Comparison of ENCODE assay signal across 30 cellular contexts in genomic region chr5:167671176-167671575, GRCh38.
A peak's percentile ranks its signal among the peaks of the same experiment; 100 is the strongest.
DNase-seq lines count a peak whose midpoint lies in the region; ATAC-seq and TF ChIP-seq lines count a peak whose summit lies in the region.
"Had no signal": no experiment of that assay in that cellular context is flagged by ENCODE, and none has a peak within 500 bp of the region (broad histone marks: within the 10 kb centered on the region; RNA-seq: fewer than 3 reads in every experiment).

No MANE protein-coding gene starts in this region.

- no peaks in the 10 kb centered on the region for H3K27me3 ChIP-seq in heart left ventricle
- H3K27me3 ChIP-seq: upper lobe of left lung had no signal

- DNase-seq in EL (peak; percentile 54), M059J (ENCODE audit: low read depth) (peak; percentile 64), epithelial cell of prostate (ENCODE audit: low read depth, low spot score) (peak; percentile 37), heart left ventricle (no peak), SKM-1 (lab: John Stamatoyannopoulos, UW; ENCODE audit: unreplicated experiment) (no peak)
- no peak for DNase-seq in activated CD4-positive, alpha-beta T cell treated with anti-CD3 and anti-CD28 coated beads for 36 hours
- DNase-seq: activated CD4-positive, alpha-beta T cell treated with anti-CD3 and anti-CD28 coated beads, Interleukin-2, amount 50 U/mL, for 1 hour; activated CD8-positive, alpha-beta memory T cell treated with anti-CD3 and anti-CD28 coated beads, Interleukin-2, amount 10 ng/mL, durations not matched to agents 7 days and 5 days; activated naive CD8-positive, alpha-beta T cell treated with anti-CD3 and anti-CD28 coated beads, Interleukin-2, amount 50 U/mL, for 24 hours; activated T-cell treated with anti-CD3 and anti-CD28 coated beads, Interleukin-2, amount 50 U/mL, for 48 hours; H7; heart right ventricle; KBM-7; left cardiac atrium; MM.1S; NCI-H1436; NCI-H510A; nephron progenitor cell; posterior cingulate gyrus; right cardiac atrium; Right ventricle myocardium superior; stimulated activated CD4-positive, alpha-beta T cell treated with anti-CD3 and anti-CD28 coated beads, Interleukin-4, amount 100 ng/mL, for 4 hours; substantia nigra; upper lobe of left lung; WERI-Rb-1 had no signal

- H3K4me1 Mint-ChIP-seq in activated CD4-positive, alpha-beta T cell treated with anti-CD3 and anti-CD28 coated beads for 36 hours = no peaks in the 10 kb centered on the region
- H3K4me1 Mint-ChIP-seq: activated CD8-positive, alpha-beta memory T cell treated with anti-CD3 and anti-CD28 coated beads, Interleukin-2, amount 10 ng/mL, durations not matched to agents 7 days and 5 days; activated naive CD8-positive, alpha-beta T cell treated with anti-CD3 and anti-CD28 coated beads, Interleukin-2, amount 50 U/mL, for 24 hours; B cell; stimulated activated memory B cell treated with anti-CD40 and anti-IgM and Interleukin-4, amounts not matched to agents 10 μg/mL and 1 μg/mL and 100 μg/mL, for 72 hours had no signal

- no peak overlapping the region for H3K27ac Mint-ChIP-seq in activated CD4-positive, alpha-beta T cell treated with anti-CD3 and anti-CD28 coated beads for 36 hours
- H3K27ac Mint-ChIP-seq: activated CD8-positive, alpha-beta memory T cell treated with anti-CD3 and anti-CD28 coated beads, Interleukin-2, amount 10 ng/mL, durations not matched to agents 7 days and 5 days; activated naive CD8-positive, alpha-beta T cell treated with anti-CD3 and anti-CD28 coated beads, Interleukin-2, amount 50 U/mL, for 24 hours; B cell; stimulated activated memory B cell treated with anti-CD40 and anti-IgM and Interleukin-4, amounts not matched to agents 10 μg/mL and 1 μg/mL and 100 μg/mL, for 72 hours; T-helper 2 cell treated with Interferon-gamma antibody and Interleukin-4, amounts not matched to agents 5 μg/mL and 100 μg/mL, for 36 hours had no signal

- peak overlapping the region; percentile 57 for H3K27ac ChIP-seq in epithelial cell of prostate
- H3K27ac ChIP-seq in heart left ventricle = no peak overlapping the region
- H3K27ac ChIP-seq: heart right ventricle, upper lobe of left lung, WERI-Rb-1 had no signal

- H3K36me3 Mint-ChIP-seq in activated CD4-positive, alpha-beta T cell treated with anti-CD3 and anti-CD28 coated beads for 36 hours (ENCODE audit: low read depth) = no peaks in the 10 kb centered on the region
- H3K36me3 Mint-ChIP-seq: activated CD8-positive, alpha-beta memory T cell treated with anti-CD3 and anti-CD28 coated beads, Interleukin-2, amount 10 ng/mL, durations not matched to agents 7 days and 5 days; stimulated activated memory B cell treated with anti-CD40 and anti-IgM and Interleukin-4, amounts not matched to agents 10 μg/mL and 1 μg/mL and 100 μg/mL, for 72 hours had no signal

- no peak for TF ChIP-seq POLR2A in heart left ventricle (IDR thresholded peaks at IDR 0.05)

- H3K4me1 ChIP-seq in heart left ventricle = no peaks in the 10 kb centered on the region
- H3K4me1 ChIP-seq: heart right ventricle, upper lobe of left lung had no signal

- CTCF ChIA-PET in activated CD4-positive, alpha-beta T cell treated with anti-CD3 and anti-CD28 coated beads for 36 hours (lab: Charles Lee) = no interaction called here

- no peak overlapping the region for H3K4me3 Mint-ChIP-seq in activated CD4-positive, alpha-beta T cell treated with anti-CD3 and anti-CD28 coated beads for 36 hours
- H3K4me3 Mint-ChIP-seq: activated CD8-positive, alpha-beta memory T cell treated with anti-CD3 and anti-CD28 coated beads, Interleukin-2, amount 10 ng/mL, durations not matched to agents 7 days and 5 days; activated naive CD8-positive, alpha-beta T cell treated with anti-CD3 and anti-CD28 coated beads, Interleukin-2, amount 50 U/mL, for 24 hours; B cell; brain; nephron progenitor cell; stimulated activated memory B cell treated with anti-CD40 and anti-IgM and Interleukin-4, amounts not matched to agents 10 μg/mL and 1 μg/mL and 100 μg/mL, for 72 hours; T-helper 2 cell treated with Interferon-gamma antibody and Interleukin-4, amounts not matched to agents 5 μg/mL and 100 μg/mL, for 36 hours had no signal

- peaks cover under 1% of the 10 kb centered on the region for H3K9me3 Mint-ChIP-seq in activated CD4-positive, alpha-beta T cell treated with anti-CD3 and anti-CD28 coated beads for 36 hours (ENCODE audit: low read depth)
- H3K9me3 Mint-ChIP-seq: nephron progenitor cell; T-helper 2 cell treated with Interferon-gamma antibody and Interleukin-4, amounts not matched to agents 5 μg/mL and 100 μg/mL, for 36 hours had no signal

- TF ChIP-seq CTCF in heart left ventricle (IDR thresholded peaks at IDR 0.05) = no peak

- no peak for ATAC-seq in heart left ventricle
- ATAC-seq in HG03469 (IDR thresholded peaks at IDR 0.05; ENCODE audit: unreplicated experiment) = no peak
- no peak for ATAC-seq in activated CD4-positive, alpha-beta T cell treated with anti-CD3 and anti-CD28 coated beads for 36 hours
- ATAC-seq: activated CD8-positive, alpha-beta memory T cell treated with anti-CD3 and anti-CD28 coated beads, Interleukin-2, amount 10 ng/mL, durations not matched to agents 7 days and 5 days; activated naive CD8-positive, alpha-beta T cell treated with anti-CD3 and anti-CD28 coated beads, Interleukin-2, amount 50 U/mL, for 24 hours; heart right ventricle; left cardiac atrium; right cardiac atrium; stimulated activated memory B cell treated with anti-CD40 and anti-IgM and Interleukin-4, amounts not matched to agents 10 μg/mL and 1 μg/mL and 100 μg/mL, for 72 hours had no signal

- POLR2A ChIA-PET in activated CD4-positive, alpha-beta T cell treated with anti-CD3 and anti-CD28 coated beads for 36 hours (lab: Charles Lee) = no interaction called here

- WGBS in heart left ventricle, 4 donors = 62 to 77% (median 76%) methylated on average over 4 of the region's 4 CpGs

- peaks cover 0 to 2% (median 0%) of the 10 kb centered on the region in 12 donors for H3K9me3 ChIP-seq in heart left ventricle
- H3K9me3 ChIP-seq: upper lobe of left lung had no signal

- intact Hi-C loops in heart left ventricle (cut with DNase I) = no loop called here
- intact Hi-C loops in activated CD4-positive, alpha-beta T cell treated with anti-CD3 and anti-CD28 coated beads for 36 hours (cut with DNase I, micrococcal nuclease) = no loop called here

- no peak overlapping the region for H3K4me3 ChIP-seq in heart left ventricle
- H3K4me3 ChIP-seq: heart right ventricle, upper lobe of left lung had no signal

- no peaks in the 10 kb centered on the region for H3K36me3 ChIP-seq in heart left ventricle
- H3K36me3 ChIP-seq: heart right ventricle, upper lobe of left lung, WERI-Rb-1 had no signal

- no peaks in the 10 kb centered on the region for H3K27me3 Mint-ChIP-seq in activated CD4-positive, alpha-beta T cell treated with anti-CD3 and anti-CD28 coated beads for 36 hours
- H3K27me3 Mint-ChIP-seq: activated CD8-positive, alpha-beta memory T cell treated with anti-CD3 and anti-CD28 coated beads, Interleukin-2, amount 10 ng/mL, durations not matched to agents 7 days and 5 days; activated naive CD8-positive, alpha-beta T cell treated with anti-CD3 and anti-CD28 coated beads, Interleukin-2, amount 50 U/mL, for 24 hours; B cell; stimulated activated memory B cell treated with anti-CD40 and anti-IgM and Interleukin-4, amounts not matched to agents 10 μg/mL and 1 μg/mL and 100 μg/mL, for 72 hours had no signal

Comparison
In these comparisons a context has a peak if more than half of its experiments do, and no peak if none do; other contexts are left out.
1. DNase-seq: peak in EL (single experiment), M059J (single experiment) and epithelial cell of prostate (single experiment); none in heart left ventricle (0 of 5), SKM-1 (single experiment) and activated CD4-positive, alpha-beta T cell treated with anti-CD3 and anti-CD28 coated beads for 36 hours (single experiment).